In genomic region chr3:25594007-25594502, GRCh38 we compare ENCODE assay signal across 8 cellular contexts.
A peak's percentile ranks its signal among the peaks of the same experiment; 100 is the strongest.
DNase-seq lines count a peak whose midpoint lies in the region; ATAC-seq and TF ChIP-seq lines count a peak whose summit lies in the region.

No MANE protein-coding gene starts in this region.

- H3K27me3 Mint-ChIP-seq in nephron (ENCODE audit: low read depth) = no peaks in the 10 kb centered on the region

- H3K27ac ChIP-seq in RWPE1 = no peak overlapping the region

- H3K36me3 Mint-ChIP-seq in nephron (ENCODE audit: low read depth) = peaks cover 50% of the 10 kb centered on the region

- DNase-seq in BJ (ENCODE audit: low read depth) (no peak), RWPE1 (ENCODE audit: low spot score) (peak; percentile 5)
- no peak for DNase-seq in stimulated activated CD4-positive, alpha-beta T cell treated with anti-CD3 and anti-CD28 coated beads, Interleukin-2, amount 100 ng/mL, for 48 hours

- 0 out of 2 replicates have a peak, but pooled peaks cover 2% of the 10 kb centered on the region for H3K36me3 ChIP-seq in BJ (ENCODE audit: control insufficient read depth, insufficient read depth, low read length)

- no peak overlapping the region for H3K4me3 ChIP-seq in BJ (ENCODE audit: low read depth, low read length)

- no peaks in the 10 kb centered on the region for H3K27me3 ChIP-seq in BJ (ENCODE audit: control insufficient read depth, insufficient read depth, low read length)

- ATAC-seq in GM18502 (IDR thresholded peaks at IDR 0.05; ENCODE audit: poor library complexity, unreplicated experiment) = peak; percentile 58
- ATAC-seq in HG03354 (IDR thresholded peaks at IDR 0.05; ENCODE audit: poor library complexity, severe bottlenecking, unreplicated experiment) = peak; percentile 66
- peak; percentile 58 for ATAC-seq in esophagus mucosa
- no peak for ATAC-seq in GM21381 (IDR thresholded peaks at IDR 0.05; ENCODE audit: unreplicated experiment)

- H3K4me1 Mint-ChIP-seq in nephron = peaks cover 33% of the 10 kb centered on the region

- peak overlapping the region; percentile 40 to 50 (median 47) for H3K27ac Mint-ChIP-seq in nephron

- CTCF ChIA-PET in BJ (lab: Yijun Ruan, JAX) (interaction anchor here (0.6 to 4.2 kb wide), 33 partner anchors 8 to 1329 kb away, joined by 3 to 23 read pairs (median 4); no protein-coding TSS in a partner anchor), RWPE1 (lab: Yijun Ruan, JAX) (interaction anchor here (0.6 to 0.7 kb wide), 2 partner anchors 255 to 726 kb away, joined by 3 read pairs; no protein-coding TSS in a partner anchor)

- H3K9me3 Mint-ChIP-seq in nephron = no peaks in the 10 kb centered on the region

- no peak overlapping the region for H3K4me3 Mint-ChIP-seq in nephron

- TF ChIP-seq CTCF in BJ (IDR thresholded peaks at IDR 0.05; ENCODE audit: insufficient read depth, low read depth, low read length) = peak; percentile 72
- TF ChIP-seq CTCF in RWPE1 (conservative IDR thresholded peaks at IDR 0.05; ENCODE audit: low read depth) = peak; percentile 74
- TF ChIP-seq CTCF in nephron (IDR thresholded peaks at IDR 0.05; ENCODE audit: unreplicated experiment in 3 of 3) = peak; percentile 82 to 90 (median 89)

- POLR2A ChIA-PET in BJ (lab: Charles Lee) (interaction anchor here (0.5 kb wide), 1 partner anchor 559 kb away, joined by 3 read pairs; no protein-coding TSS in a partner anchor), RWPE1 (lab: Yijun Ruan, JAX; ENCODE audit: low non-redundant PET) (no interaction called here)
